8 cellular contexts compared by ENCODE assay signal in the genomic region with DNA sequence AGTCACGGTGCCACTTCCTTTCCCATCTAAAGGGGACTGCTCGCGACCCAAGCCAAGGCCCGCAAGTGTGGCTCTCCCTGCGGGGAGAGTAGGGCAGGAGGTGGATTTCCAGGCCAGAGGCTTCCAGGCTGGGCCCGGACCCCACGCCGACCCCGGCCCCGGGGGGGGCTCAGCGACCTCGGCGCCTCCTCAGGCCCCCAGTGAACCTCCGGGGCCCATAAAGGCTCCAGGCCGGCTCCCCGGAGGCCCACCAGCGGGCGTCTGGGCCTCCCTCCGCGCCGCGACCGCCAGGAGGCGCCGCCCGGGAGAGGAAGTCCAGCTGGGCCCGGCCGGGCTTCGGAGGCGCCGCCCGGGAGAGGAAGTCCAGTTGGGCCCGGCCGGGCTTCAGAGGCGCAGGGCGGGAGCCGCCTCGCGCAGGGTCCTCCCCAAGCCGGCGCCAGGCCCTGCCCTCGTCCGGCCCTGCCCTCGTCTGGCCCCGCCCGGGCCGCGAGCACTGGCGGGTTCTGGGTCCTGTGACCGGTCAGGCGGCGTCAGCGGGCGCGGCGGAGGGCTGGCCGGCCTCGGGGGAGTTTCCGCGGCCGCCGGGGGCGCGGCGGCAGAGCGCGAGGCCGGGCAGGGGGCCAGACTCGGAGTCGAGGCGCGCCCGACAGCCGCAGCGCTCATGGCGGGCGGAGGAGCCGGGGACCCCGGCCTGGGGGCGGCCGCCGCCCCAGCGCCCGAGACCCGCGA. TPM values are rescaled to one million over a fixed set of nuclear protein-coding genes. Genes with fewer than 3 reads are reported as not detected.
A peak's percentile ranks its signal among the peaks of the same experiment; 100 is the strongest.
DNase-seq lines count a peak whose midpoint lies in the region; ATAC-seq and TF ChIP-seq lines count a peak whose summit lies in the region.

A gene (plus strand): TSS at position 623 of the 729 bp plus-strand sequence. CDS start 39 bp downstream, at position 662.

- H3K27ac ChIP-seq in stomach smooth muscle (ENCODE audit: low read length) = peak within 1 kb of the TSS; percentile 96

- peaks cover 14% of the 10 kb centered on the region for H3K27me3 Mint-ChIP-seq in endothelial cell (ENCODE audit: unreplicated experiment)

- H3K9me3 Mint-ChIP-seq in endothelial cell (ENCODE audit: unreplicated experiment) = no peaks in the 10 kb centered on the region

- ATAC-seq in GM21717 (IDR thresholded peaks at IDR 0.05; ENCODE audit: unreplicated experiment) = peak; percentile 48
- ATAC-seq in HG02840 (IDR thresholded peaks at IDR 0.05; ENCODE audit: low FRiP score, unreplicated experiment) = no peak

- no peaks in the 10 kb centered on the region for H3K36me3 Mint-ChIP-seq in endothelial cell (ENCODE audit: low read depth, unreplicated experiment)

- no peaks in the 10 kb centered on the region for H3K36me3 ChIP-seq in stomach smooth muscle (ENCODE audit: control insufficient read depth in 2 of 2, insufficient read depth in 2 of 2, low read length in 2 of 2)

- DNase-seq in GF-D8 (lab: John Stamatoyannopoulos, UW) = peak; percentile 73
- peak; percentile 70 for DNase-seq in HuH-7.5 (ENCODE audit: low spot score)
- DNase-seq in endothelial cell (ENCODE audit: low spot score) = peak; percentile 96
- peak; percentile 95 to 96 for DNase-seq in lung microvascular endothelial cell (ENCODE audit: low read depth in 2 of 2)

- peak within 1 kb of the TSS; percentile 87 for H3K4me3 ChIP-seq in WI38 (ENCODE audit: low read depth, low read length)
- H3K4me3 ChIP-seq in stomach smooth muscle (ENCODE audit: low read length in 2 of 2) = peak within 1 kb of the TSS; percentile 79 to 86

- peak within 1 kb of the TSS; percentile 100 for H3K4me3 Mint-ChIP-seq in endothelial cell (ENCODE audit: unreplicated experiment)

- H3K9me3 ChIP-seq in stomach smooth muscle (ENCODE audit: control insufficient read depth in 2 of 2, low read length in 2 of 2) = no peaks in the 10 kb centered on the region

- peaks cover 35% of the 10 kb centered on the region for H3K4me1 Mint-ChIP-seq in endothelial cell (ENCODE audit: unreplicated experiment)

- H3K4me1 ChIP-seq in stomach smooth muscle (ENCODE audit: control insufficient read depth, insufficient read depth, low read length) = peaks cover 11% of the 10 kb centered on the region

- H3K27me3 ChIP-seq in stomach smooth muscle (ENCODE audit: control insufficient read depth in 1 of 2, insufficient read depth in 2 of 2, low read length in 2 of 2) = no peaks in the 10 kb centered on the region

- TF ChIP-seq CTCF in WI38 (IDR thresholded peaks at IDR 0.05; ENCODE audit: low read depth, low read length) = peak; percentile 69
- TF ChIP-seq CTCF in endothelial cell (IDR thresholded peaks at IDR 0.05; ENCODE audit: unreplicated experiment) = peak; percentile 71

- peak within 1 kb of the TSS; percentile 87 for H3K27ac Mint-ChIP-seq in endothelial cell (ENCODE audit: unreplicated experiment)

- peak within 1 kb of the TSS; percentile 92 to 95 for H3K9ac ChIP-seq in stomach smooth muscle (ENCODE audit: low read length in 2 of 2)

RNA-seq across cellular contexts. Expression of the gene that starts here (rescaled TPM):
- total RNA-seq in endothelial cell (ENCODE audit: unreplicated experiment) (37.0 TPM), lung microvascular endothelial cell (74.3 and 76.0 TPM in 2 replicates)
